In the genomic region with DNA sequence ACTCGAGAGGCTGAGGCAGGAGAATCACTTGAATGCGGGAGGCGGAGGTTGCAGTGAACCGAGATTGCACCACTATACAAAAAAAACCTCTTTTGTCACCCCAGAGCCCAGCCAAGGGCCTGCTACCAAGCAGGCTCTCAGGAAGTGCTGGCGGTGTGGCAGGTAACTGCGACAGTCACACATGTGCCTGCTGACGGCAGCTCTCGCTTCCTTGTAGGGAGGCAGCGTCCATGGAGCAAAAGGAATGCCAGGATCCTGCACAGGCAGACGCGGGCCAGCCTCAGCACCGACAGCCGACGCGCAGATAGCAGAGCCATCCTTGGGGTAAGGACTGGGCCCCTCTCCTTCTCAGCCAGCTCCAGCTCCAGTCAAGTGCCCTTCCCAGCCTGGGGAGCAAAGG, we compare ENCODE assay signal across 14 cellular contexts. TPM values are rescaled to one million over a fixed set of nuclear protein-coding genes. Genes with fewer than 3 reads are reported as not detected.
A peak's percentile ranks its signal among the peaks of the same experiment; 100 is the strongest.
DNase-seq lines count a peak whose midpoint lies in the region; ATAC-seq and TF ChIP-seq lines count a peak whose summit lies in the region.
"Had no signal": no experiment of that assay in that cellular context is flagged by ENCODE, and none has a peak within 500 bp of the region (broad histone marks: within the 10 kb centered on the region; RNA-seq: fewer than 3 reads in every experiment).

No MANE protein-coding gene starts in this region.

- H3K4me3 ChIP-seq in ascending aorta (peak overlapping the region in 1 of 2 donors; percentile 90), mesodermal cell (ENCODE audit: extremely low read depth, insufficient read depth, low read length, poor library complexity, severe bottlenecking) (no peak overlapping the region), transverse colon (no peak overlapping the region)
- H3K4me3 ChIP-seq: tibial nerve had no signal

- no peak for TF ChIP-seq POLR2A in transverse colon (IDR thresholded peaks at IDR 0.05)

- no peaks in the 10 kb centered on the region for H3K9me3 Mint-ChIP-seq in activated naive CD4-positive, alpha-beta T cell treated with anti-CD3 and anti-CD28 coated beads for 36 hours
- no peaks in the 10 kb centered on the region for H3K9me3 Mint-ChIP-seq in activated naive CD4-positive, alpha-beta T cell treated with anti-CD3 and anti-CD28 coated beads, Interleukin-2, amount 50 U/mL, for 72 hours
- H3K9me3 Mint-ChIP-seq in mesothelial cell of epicardium, result no peaks in the 10 kb centered on the region
- H3K9me3 Mint-ChIP-seq: dendritic cell treated with granulocyte-macrophage colony-stimulating factor and Interleukin-4, amounts not matched to agents 40 ng/mL and 50 ng/mL, for 4 days had no signal

- H3K9me3 ChIP-seq in ascending aorta (no peaks in the 10 kb centered on the region), mesodermal cell (ENCODE audit: control insufficient read depth, low read length) (no peaks in the 10 kb centered on the region), transverse colon (no peaks in the 10 kb centered on the region)
- H3K9me3 ChIP-seq: tibial nerve had no signal

- H3K4me3 Mint-ChIP-seq in activated naive CD4-positive, alpha-beta T cell treated with anti-CD3 and anti-CD28 coated beads for 36 hours, result no peak overlapping the region
- no peak overlapping the region for H3K4me3 Mint-ChIP-seq in mesothelial cell of epicardium
- H3K4me3 Mint-ChIP-seq: dendritic cell treated with granulocyte-macrophage colony-stimulating factor and Interleukin-4, amounts not matched to agents 40 ng/mL and 50 ng/mL, for 4 days had no signal

- H3K36me3 Mint-ChIP-seq in activated naive CD4-positive, alpha-beta T cell treated with anti-CD3 and anti-CD28 coated beads for 36 hours (ENCODE audit: low read depth), result peaks cover 9% of the 10 kb centered on the region
- H3K36me3 Mint-ChIP-seq in activated naive CD4-positive, alpha-beta T cell treated with anti-CD3 and anti-CD28 coated beads, Interleukin-2, amount 50 U/mL, for 72 hours, result peaks cover 12 to 29% of the 10 kb centered on the region in 2 donors
- H3K36me3 Mint-ChIP-seq in mesothelial cell of epicardium, result peaks cover 13% of the 10 kb centered on the region

- peaks cover 27 to 57% of the 10 kb centered on the region in 2 donors for H3K4me1 ChIP-seq in ascending aorta
- H3K4me1 ChIP-seq in mesodermal cell (ENCODE audit: control insufficient read depth, insufficient read depth, low read length, poor library complexity, severe bottlenecking), result peaks cover 44% of the 10 kb centered on the region
- peaks cover 16 to 60% (median 34%) of the 10 kb centered on the region in 4 donors for H3K4me1 ChIP-seq in transverse colon

- H3K27me3 Mint-ChIP-seq in activated naive CD4-positive, alpha-beta T cell treated with anti-CD3 and anti-CD28 coated beads for 36 hours (ENCODE audit: low read depth), result no peaks in the 10 kb centered on the region
- H3K27me3 Mint-ChIP-seq in mesothelial cell of epicardium (ENCODE audit: low read depth), result no peaks in the 10 kb centered on the region
- H3K27me3 Mint-ChIP-seq: dendritic cell treated with granulocyte-macrophage colony-stimulating factor and Interleukin-4, amounts not matched to agents 40 ng/mL and 50 ng/mL, for 4 days had no signal

- in situ Hi-C loops in transverse colon (cut with MboI; ENCODE audit: low pct_ligation_motif_present in 1 of 4, low pct_unique_long_range_greater_than_20kb in 1 of 4, low sequenced_read_pairs in 3 of 4), result no loop called here

- H3K36me3 ChIP-seq in ascending aorta (peaks cover 28 to 55% of the 10 kb centered on the region in 2 donors), mesodermal cell (ENCODE audit: control insufficient read depth, insufficient read depth, low read length) (peaks cover 61% of the 10 kb centered on the region), transverse colon (peaks cover 0 to 8% (median 0%) of the 10 kb centered on the region in 4 donors)

- H3K27ac ChIP-seq in ascending aorta, result peak overlapping the region; percentile 96 to 98
- peak overlapping the region; percentile 78 for H3K27ac ChIP-seq in mesodermal cell (ENCODE audit: low read depth, low read length, severe bottlenecking)
- peak overlapping the region; percentile 7 to 98 (median 40) for H3K27ac ChIP-seq in transverse colon

- TF ChIP-seq CTCF in ascending aorta (IDR thresholded peaks at IDR 0.05) (no peak), transverse colon (IDR thresholded peaks at IDR 0.05) (no peak), mesothelial cell of epicardium (IDR thresholded peaks at IDR 0.05; ENCODE audit: unreplicated experiment) (no peak)

- peak overlapping the region; percentile 22 for H3K27ac Mint-ChIP-seq in activated naive CD4-positive, alpha-beta T cell treated with anti-CD3 and anti-CD28 coated beads for 36 hours
- no peak overlapping the region for H3K27ac Mint-ChIP-seq in activated naive CD4-positive, alpha-beta T cell treated with anti-CD3 and anti-CD28 coated beads, Interleukin-2, amount 50 U/mL, for 72 hours
- no peak overlapping the region for H3K27ac Mint-ChIP-seq in mesothelial cell of epicardium
- H3K27ac Mint-ChIP-seq: dendritic cell treated with granulocyte-macrophage colony-stimulating factor and Interleukin-4, amounts not matched to agents 40 ng/mL and 50 ng/mL, for 4 days had no signal

- CTCF ChIA-PET in activated naive CD4-positive, alpha-beta T cell treated with anti-CD3 and anti-CD28 coated beads for 36 hours (lab: Charles Lee), result no interaction called here

- peaks cover 51% of the 10 kb centered on the region for H3K4me1 Mint-ChIP-seq in activated naive CD4-positive, alpha-beta T cell treated with anti-CD3 and anti-CD28 coated beads for 36 hours (ENCODE audit: low read depth)
- peaks cover 12% of the 10 kb centered on the region for H3K4me1 Mint-ChIP-seq in mesothelial cell of epicardium

- TF ChIP-seq EP300 in transverse colon (IDR thresholded peaks at IDR 0.05; ENCODE audit: low read depth), result no peak

- DNase-seq in activated naive CD4-positive, alpha-beta T cell treated with anti-CD3 and anti-CD28 coated beads for 36 hours, result no peak
- DNase-seq in activated naive CD4-positive, alpha-beta T cell treated with anti-CD3 and anti-CD28 coated beads, Interleukin-2, amount 50 U/mL, for 72 hours (ENCODE audit: low spot score in 2 of 2), result no peak
- DNase-seq in ascending aorta (ENCODE audit: low spot score in 2 of 2) (no peak), transverse colon (no peak), amygdala (lab: John Stamatoyannopoulos, UW) (no peak), mesothelial cell of epicardium (ENCODE audit: low spot score in 2 of 2, unreplicated experiment in 2 of 2) (no peak), mucosa of gallbladder (ENCODE audit: low spot score) (no peak)
- DNase-seq: NCI-H1436 treated with DMSO at 0.1 percent for 48 hours, NCI-H748 treated with DMSO at 0.1 percent for 48 hours, retina, SIG-M5 had no signal

- intact Hi-C loops in activated naive CD4-positive, alpha-beta T cell treated with anti-CD3 and anti-CD28 coated beads for 36 hours (cut with micrococcal nuclease), result no loop called here
- intact Hi-C loops in ascending aorta (cut with DNase I) (no loop called here), transverse colon (cut with DNase I; ENCODE audit: low total_unique reads) (no loop called here)

- WGBS in mesodermal cell (ENCODE audit: insufficient coverage in 2 of 2), 2 experiments, result 88 to 91% methylated on average over 13 to 15 of the region's 15 CpGs
- WGBS in transverse colon (ENCODE audit: low coverage in 1 of 2), 2 donors, result 85% methylated on average over 15 of the region's 15 CpGs; no CpG with 5 or more reads in 1 of the 2 donors

- no peaks in the 10 kb centered on the region for H3K27me3 ChIP-seq in ascending aorta
- no peaks in the 10 kb centered on the region for H3K27me3 ChIP-seq in transverse colon
- H3K27me3 ChIP-seq: tibial nerve had no signal

- ATAC-seq in activated naive CD4-positive, alpha-beta T cell treated with anti-CD3 and anti-CD28 coated beads, Interleukin-2, amount 50 U/mL, for 72 hours, result no peak

RNA-seq across cellular contexts. Expression of a gene that starts 3.9 kb away (rescaled TPM):
- 10 to 100 TPM; 13.1 to 13.2 TPM for total RNA-seq in activated naive CD4-positive, alpha-beta T cell treated with anti-CD3 and anti-CD28 coated beads for 36 hours
- total RNA-seq in activated naive CD4-positive, alpha-beta T cell treated with anti-CD3 and anti-CD28 coated beads, Interleukin-2, amount 50 U/mL, for 72 hours, result 10 to 100 TPM; 16.3 to 20.9 TPM
- 227 TPM for total RNA-seq in ascending aorta
- polyA plus RNA-seq in mesodermal cell (2013, experiment 1 of 2), result 65.4 TPM
- polyA plus RNA-seq in mesodermal cell (2013, experiment 2 of 2), result 51.7 TPM
- 100 to 1,000 TPM in 1 of 4 donors, 10 to 100 TPM in 3; 29.4 to 116 (median 35.5) TPM for total RNA-seq in transverse colon
- total RNA-seq in mesothelial cell of epicardium, result 33.9 to 35.9 TPM (median 34.6 TPM) in 3 replicates
- 61.8 TPM for total RNA-seq in mucosa of gallbladder

RNA-seq across cellular contexts. Expression of a gene that starts 4.0 kb away (rescaled TPM):
- total RNA-seq in activated naive CD4-positive, alpha-beta T cell treated with anti-CD3 and anti-CD28 coated beads for 36 hours, result 10 to 100 TPM; 29.6 to 33.6 TPM
- total RNA-seq in activated naive CD4-positive, alpha-beta T cell treated with anti-CD3 and anti-CD28 coated beads, Interleukin-2, amount 50 U/mL, for 72 hours, result 10 to 100 TPM; 19.9 to 49.0 TPM
- total RNA-seq in ascending aorta (4.9 TPM), transverse colon (1 to 10 TPM in 2 of 4 donors, not detected in 2; 1.6 to 3.5 TPM), mesothelial cell of epicardium (6.6 to 9.2 TPM (median 8.0 TPM) in 3 replicates), mucosa of gallbladder (9.7 TPM)
- 22.5 TPM for polyA plus RNA-seq in mesodermal cell (2013, experiment 1 of 2)
- 15.8 TPM for polyA plus RNA-seq in mesodermal cell (2013, experiment 2 of 2)

RNA-seq across cellular contexts. Expression of a gene that starts 35.0 kb away (rescaled TPM):
- total RNA-seq in activated naive CD4-positive, alpha-beta T cell treated with anti-CD3 and anti-CD28 coated beads for 36 hours, result under 1 TPM; 0.44 to 0.50 TPM
- total RNA-seq in activated naive CD4-positive, alpha-beta T cell treated with anti-CD3 and anti-CD28 coated beads, Interleukin-2, amount 50 U/mL, for 72 hours, result under 1 TPM; 0.54 to 0.64 TPM
- 46.1 TPM for total RNA-seq in ascending aorta
- polyA plus RNA-seq in mesodermal cell (2013, experiment 1 of 2), result 20.5 TPM
- polyA plus RNA-seq in mesodermal cell (2013, experiment 2 of 2), result 14.5 TPM
- total RNA-seq in transverse colon, result 10 to 100 TPM in 1 of 4 donors, 1 to 10 TPM in 3; 3.2 to 22.4 (median 5.5) TPM
- 22.2 to 25.4 TPM (median 24.3 TPM) in 3 replicates for total RNA-seq in mesothelial cell of epicardium
- 14.6 TPM for total RNA-seq in mucosa of gallbladder

RNA-seq across cellular contexts. Expression of a gene that starts 56.2 kb away (rescaled TPM):
- 10 to 100 TPM; 72.9 to 82.3 TPM for total RNA-seq in activated naive CD4-positive, alpha-beta T cell treated with anti-CD3 and anti-CD28 coated beads for 36 hours
- 10 to 100 TPM; 63.8 to 64.9 TPM for total RNA-seq in activated naive CD4-positive, alpha-beta T cell treated with anti-CD3 and anti-CD28 coated beads, Interleukin-2, amount 50 U/mL, for 72 hours
- 26.5 TPM for total RNA-seq in ascending aorta
- 23.0 TPM for polyA plus RNA-seq in mesodermal cell (2013, experiment 1 of 2)
- 18.2 TPM for polyA plus RNA-seq in mesodermal cell (2013, experiment 2 of 2)
- total RNA-seq in transverse colon, result 10 to 100 TPM; 19.5 to 48.3 (median 26.6) TPM
- 34.6 to 44.8 TPM (median 38.1 TPM) in 3 replicates for total RNA-seq in mesothelial cell of epicardium
- 55.0 TPM for total RNA-seq in mucosa of gallbladder

Comparison
In these comparisons a context has a peak if more than half of its experiments do, and no peak if none do; other contexts are left out.
1. H3K27ac ChIP-seq: peak in every context shown above with its lines; median percentile 97 in ascending aorta; 78 in mesodermal cell; 40 in transverse colon.